Comparison of ENCODE assay signal across 8 cellular contexts in the genomic region with DNA sequence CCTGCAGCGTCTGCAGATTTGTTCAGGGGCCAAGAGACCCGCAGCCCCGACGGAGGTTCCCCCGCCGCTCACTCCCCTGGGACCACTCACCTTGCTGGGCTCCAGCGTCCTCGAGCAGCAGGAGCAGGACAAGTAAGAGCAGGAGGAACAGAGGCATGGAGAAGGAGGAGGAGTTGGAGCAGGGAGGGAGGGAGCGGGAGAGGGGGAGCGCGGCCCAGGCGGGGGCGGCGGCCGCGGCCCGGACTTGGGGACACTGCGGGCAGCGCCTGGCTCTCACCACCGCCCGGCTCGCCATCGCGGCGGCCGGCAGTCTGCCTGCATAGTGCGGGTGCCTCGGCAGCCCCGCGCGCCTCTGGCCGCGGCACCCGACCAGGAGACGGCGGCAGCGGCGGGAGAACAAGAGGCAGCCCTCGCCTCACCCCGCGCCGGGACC. TPM values are rescaled to one million over a fixed set of nuclear protein-coding genes. Genes with fewer than 3 reads are reported as not detected.
DNase-seq lines count a peak whose midpoint lies in the region; ATAC-seq and TF ChIP-seq lines count a peak whose summit lies in the region.

No MANE protein-coding gene starts in this region.

- H3K4me3 Mint-ChIP-seq in activated B cell treated with CpG ODN at 0.5 μM for 24 hours (peak overlapping the region; percentile 88), memory B cell (peak overlapping the region; percentile 95)

- no peak for TF ChIP-seq CTCF in activated B cell treated with CpG ODN at 0.5 μM for 24 hours (IDR thresholded peaks at IDR 0.05)
- TF ChIP-seq CTCF in stomach (IDR thresholded peaks at IDR 0.05), result no peak

- H3K27me3 Mint-ChIP-seq in activated B cell treated with CpG ODN at 0.5 μM for 24 hours (peaks cover 12% of the 10 kb centered on the region), memory B cell (peaks cover 5% of the 10 kb centered on the region)

- peak overlapping the region; percentile 69 for H3K9ac ChIP-seq in endocrine pancreas (ENCODE audit: control insufficient read depth, insufficient read depth, low read length)

- peak overlapping the region; percentile 83 to 92 (median 88) for H3K27ac ChIP-seq in stomach

- H3K4me1 Mint-ChIP-seq in activated B cell treated with CpG ODN at 0.5 μM for 24 hours (peaks cover 19% of the 10 kb centered on the region), memory B cell (peaks cover 10% of the 10 kb centered on the region)

- H3K9me3 ChIP-seq in endocrine pancreas (ENCODE audit: control insufficient read depth, low read length) (no peaks in the 10 kb centered on the region), stomach (no peaks in the 10 kb centered on the region)

- TF ChIP-seq POLR2A in stomach (IDR thresholded peaks at IDR 0.05), result no peak

- peak; percentile 25 for ATAC-seq in GM21619 (IDR thresholded peaks at IDR 0.05; ENCODE audit: unreplicated experiment)
- ATAC-seq in activated B cell treated with CpG ODN at 0.5 μM for 24 hours (ENCODE audit: low read depth), result peak; percentile 2
- ATAC-seq in memory B cell (ENCODE audit: low read depth), result peak; percentile 4

- H3K27ac Mint-ChIP-seq in activated B cell treated with CpG ODN at 0.5 μM for 24 hours (no peak overlapping the region), memory B cell (no peak overlapping the region)

- H3K36me3 ChIP-seq in endocrine pancreas (ENCODE audit: control insufficient read depth, insufficient read depth, low read length) (no peaks in the 10 kb centered on the region), stomach (no peaks in the 10 kb centered on the region)

- intact Hi-C loops in activated B cell treated with CpG ODN at 0.5 μM for 24 hours (cut with micrococcal nuclease), result loop anchor here (1.0 to 5.0 kb wide), 5 partner anchors 309 to 1500 kb away; partner anchors contain the start of genes CMSS1, CPOX, LNP1 and RIOX2
- intact Hi-C loops in stomach (cut with DNase I; ENCODE audit: low total_unique reads), result no loop called here

- 0 to 2% (median 1%) methylated on average over 27 to 42 of the region's 42 CpGs for WGBS in stomach, 5 donors

- CTCF ChIA-PET in activated B cell treated with CpG ODN at 0.5 μM for 24 hours (lab: Charles Lee), result no interaction called here

- peaks cover 3% of the 10 kb centered on the region for H3K36me3 Mint-ChIP-seq in activated B cell treated with CpG ODN at 0.5 μM for 24 hours (ENCODE audit: low read depth)
- H3K36me3 Mint-ChIP-seq in memory B cell, result no peaks in the 10 kb centered on the region

- DNase-seq in EL, result peak; percentile 56
- DNase-seq in HuH-7.5 (ENCODE audit: low spot score), result peak; percentile 41
- peak; percentile 26 for DNase-seq in activated B cell treated with CpG ODN at 0.5 μM for 24 hours
- DNase-seq in memory B cell (ENCODE audit: low spot score in 2 of 2), result peak; percentile 3 to 24
- peak; percentile 40 for DNase-seq in stomach
- no peak for DNase-seq in DMS114 treated with DMSO at 0.1 percent for 48 hours (lab: John Stamatoyannopoulos, UW; ENCODE audit: unreplicated experiment)

- peaks cover 9% of the 10 kb centered on the region for H3K4me1 ChIP-seq in endocrine pancreas (ENCODE audit: control insufficient read depth, insufficient read depth, low read length)
- H3K4me1 ChIP-seq in stomach, result peaks cover 9 to 39% (median 21%) of the 10 kb centered on the region in 4 donors

- TF ChIP-seq EP300 in stomach (IDR thresholded peaks at IDR 0.05), result no peak

- POLR2A ChIA-PET in activated B cell treated with CpG ODN at 0.5 μM for 24 hours (lab: Charles Lee), result interaction anchor here (1.0 to 1.3 kb wide), 2 partner anchors 307 to 378 kb away, joined by 3 to 5 read pairs; partner anchors contain the start of genes CLDND1 and CPOX

- peak overlapping the region; percentile 91 for H3K4me3 ChIP-seq in endocrine pancreas (ENCODE audit: control insufficient read depth, insufficient read depth, low read length)
- peak overlapping the region; percentile 75 to 93 (median 86) for H3K4me3 ChIP-seq in stomach

- H3K9me3 Mint-ChIP-seq in activated B cell treated with CpG ODN at 0.5 μM for 24 hours, result no peaks in the 10 kb centered on the region
- H3K9me3 Mint-ChIP-seq in memory B cell, result peaks cover 1% of the 10 kb centered on the region

- H3K27me3 ChIP-seq in endocrine pancreas (ENCODE audit: control insufficient read depth, insufficient read depth, low read length), result no peaks in the 10 kb centered on the region
- H3K27me3 ChIP-seq in stomach, result peaks cover 0 to 4% (median 0%) of the 10 kb centered on the region in 3 donors

RNA-seq across cellular contexts. Expression of gene DCBLD2, which starts 0.4 kb away (rescaled TPM):
- total RNA-seq in activated B cell treated with CpG ODN at 0.5 μM for 24 hours, result 0.95 and 1.8 TPM in 2 replicates
- 10 to 100 TPM; 27.7 to 77.1 (median 40.8) TPM for total RNA-seq in stomach
- 1 to 10 TPM; 2.3 to 3.8 (median 3.4) TPM for polyA plus RNA-seq in stomach

Comparison
In these comparisons a context has a peak if more than half of its experiments do, and no peak if none do; other contexts are left out.
1. RNA of gene DCBLD2, which starts 0.4 kb away (total RNA-seq): 27.7 to 77.1 TPM in stomach; 0.95 to 1.8 TPM in activated B cell treated with CpG ODN at 0.5 μM for 24 hours; every median in the first group is over 10 times any median in the second.
2. Peak in every context shown above with its lines, with median percentiles within 50 percentile points of each other: ATAC-seq.